Comparison of ENCODE assay signal across 14 cellular contexts in genomic region chr17:59803377-59803757, GRCh38.
DNase-seq lines count a peak whose midpoint lies in the region; ATAC-seq and TF ChIP-seq lines count a peak whose summit lies in the region.
"Had no signal": no experiment of that assay in that cellular context is flagged by ENCODE, and none has a peak within 500 bp of the region (broad histone marks: within the 10 kb centered on the region; RNA-seq: fewer than 3 reads in every experiment).

No MANE protein-coding gene starts in this region.

- H3K4me2 ChIP-seq in OCI-LY1 (ENCODE audit: low read length) (no peak overlapping the region), smooth muscle cell (peak overlapping the region; percentile 45)

- H3K27me3 ChIP-seq in OCI-LY1 (ENCODE audit: insufficient read depth, low read length) (no peaks in the 10 kb centered on the region), smooth muscle cell (ENCODE audit: low read depth) (no peaks in the 10 kb centered on the region)

- no peaks in the 10 kb centered on the region for H3K36me3 ChIP-seq in OCI-LY1 (ENCODE audit: insufficient read depth, low read length)
- H3K36me3 ChIP-seq in smooth muscle cell (ENCODE audit: low read depth), result no peaks in the 10 kb centered on the region
- H3K36me3 ChIP-seq: left ventricle myocardium inferior had no signal

- H3K79me2 ChIP-seq in OCI-LY1 (ENCODE audit: insufficient read depth, low read length), result no peaks in the 10 kb centered on the region
- peaks cover 48% of the 10 kb centered on the region for H3K79me2 ChIP-seq in smooth muscle cell (ENCODE audit: low read depth)

- CTCF ChIA-PET in activated CD4-positive, alpha-beta memory T cell treated with anti-CD3 and anti-CD28 coated beads for 36 hours (lab: Charles Lee), result no interaction called here
- CTCF ChIA-PET in activated CD4-positive, alpha-beta memory T cell treated with anti-CD3 and anti-CD28 coated beads, Interleukin-2, amount 10 ng/mL, durations not matched to agents 7 days and 5 days (lab: Charles Lee), result interaction anchor here (1.0 kb wide), 1 partner anchor 19 kb away, joined by 3 read pairs; no protein-coding TSS in a partner anchor
- CTCF ChIA-PET in T-cell (lab: Charles Lee), result interaction anchor here in 1 of 2 donors (0.6 kb wide), 1 partner anchor 911 kb away, joined by 3 read pairs; no protein-coding TSS in a partner anchor

- WGBS in smooth muscle cell (ENCODE audit: low lambda C conversion rate), result 44% methylated on average over 2 of the region's 2 CpGs

- H2AFZ ChIP-seq in OCI-LY1 (ENCODE audit: low read length) (no peak overlapping the region), smooth muscle cell (ENCODE audit: low read depth) (no peak overlapping the region)

- peaks cover 14% of the 10 kb centered on the region for H3K4me1 Mint-ChIP-seq in activated CD4-positive, alpha-beta memory T cell treated with anti-CD3 and anti-CD28 coated beads for 36 hours (ENCODE audit: low read depth)
- H3K4me1 Mint-ChIP-seq in activated CD4-positive, alpha-beta memory T cell treated with anti-CD3 and anti-CD28 coated beads, Interleukin-2, amount 10 ng/mL, durations not matched to agents 7 days and 5 days, result peaks cover 25% of the 10 kb centered on the region
- peaks cover 0 to 9% (median 9%) of the 10 kb centered on the region in 3 donors for H3K4me1 Mint-ChIP-seq in T-cell
- H3K4me1 Mint-ChIP-seq: neural crest cell had no signal

- ATAC-seq in T-cell (replicated peaks in 1 of 4) (no peak), GM21360 (IDR thresholded peaks at IDR 0.05; ENCODE audit: unreplicated experiment) (no peak)

- H3K9ac ChIP-seq in OCI-LY1 (ENCODE audit: low read length) (no peak overlapping the region; the same call in 1 of the 2 replicates), smooth muscle cell (ENCODE audit: low read depth) (peak overlapping the region; percentile 11)

- no peak overlapping the region for H3K4me3 Mint-ChIP-seq in activated CD4-positive, alpha-beta memory T cell treated with anti-CD3 and anti-CD28 coated beads for 36 hours
- H3K4me3 Mint-ChIP-seq in activated CD4-positive, alpha-beta memory T cell treated with anti-CD3 and anti-CD28 coated beads, Interleukin-2, amount 10 ng/mL, durations not matched to agents 7 days and 5 days, result no peak overlapping the region
- H3K4me3 Mint-ChIP-seq in T-cell, result no peak overlapping the region
- H3K4me3 Mint-ChIP-seq: neural crest cell had no signal

- H3F3A ChIP-seq in OCI-LY1 (ENCODE audit: insufficient read depth, low read length) (peaks cover 5% of the 10 kb centered on the region; the same call in 1 of the 2 replicates), smooth muscle cell (ENCODE audit: low read depth) (peaks cover 16% of the 10 kb centered on the region)

- H3K4me3 ChIP-seq in OCI-LY1 (ENCODE audit: low read depth, low read length, poor library complexity, severe bottlenecking) (no peak overlapping the region), smooth muscle cell (no peak overlapping the region)
- H3K4me3 ChIP-seq: left ventricle myocardium inferior had no signal

- H3K4me1 ChIP-seq in OCI-LY1 (ENCODE audit: insufficient read depth, low read length, severe bottlenecking) (peaks cover 20% of the 10 kb centered on the region), smooth muscle cell (ENCODE audit: low read depth) (peaks cover 30% of the 10 kb centered on the region)
- H3K4me1 ChIP-seq: left ventricle myocardium inferior had no signal

- peaks cover 11% of the 10 kb centered on the region for H3K36me3 Mint-ChIP-seq in activated CD4-positive, alpha-beta memory T cell treated with anti-CD3 and anti-CD28 coated beads for 36 hours
- peaks cover 13% of the 10 kb centered on the region for H3K36me3 Mint-ChIP-seq in activated CD4-positive, alpha-beta memory T cell treated with anti-CD3 and anti-CD28 coated beads, Interleukin-2, amount 10 ng/mL, durations not matched to agents 7 days and 5 days (ENCODE audit: low read depth)
- H3K36me3 Mint-ChIP-seq in T-cell, result peaks cover 4% of the 10 kb centered on the region

- H4K20me1 ChIP-seq in OCI-LY1 (ENCODE audit: insufficient read depth, low read length), result no peaks in the 10 kb centered on the region
- H4K20me1 ChIP-seq in smooth muscle cell (ENCODE audit: low read depth), result no peaks in the 10 kb centered on the region

- DNase-seq in activated CD4-positive, alpha-beta memory T cell treated with anti-CD3 and anti-CD28 coated beads for 36 hours, result no peak
- no peak for DNase-seq in activated CD4-positive, alpha-beta memory T cell treated with anti-CD3 and anti-CD28 coated beads, Interleukin-2, amount 10 ng/mL, durations not matched to agents 7 days and 5 days
- DNase-seq in fibroblast of gingiva (ENCODE audit: low read depth) (peak; percentile 24), smooth muscle cell (lab: John Stamatoyannopoulos, UW; ENCODE audit: unreplicated experiment) (no peak), T-cell (no peak), NCI-H345 treated with DMSO at 0.1 percent for 48 hours (lab: John Stamatoyannopoulos, UW; ENCODE audit: unreplicated experiment) (no peak)
- DNase-seq: H7, left ventricle myocardium inferior, NCI-H2081, NCI-H82 had no signal

- intact Hi-C loops in activated CD4-positive, alpha-beta memory T cell treated with anti-CD3 and anti-CD28 coated beads for 36 hours (cut with micrococcal nuclease), result no loop called here

- H3K9me3 Mint-ChIP-seq in activated CD4-positive, alpha-beta memory T cell treated with anti-CD3 and anti-CD28 coated beads for 36 hours, result no peaks in the 10 kb centered on the region
- H3K9me3 Mint-ChIP-seq in activated CD4-positive, alpha-beta memory T cell treated with anti-CD3 and anti-CD28 coated beads, Interleukin-2, amount 10 ng/mL, durations not matched to agents 7 days and 5 days, result no peaks in the 10 kb centered on the region
- no peaks in the 10 kb centered on the region for H3K9me3 Mint-ChIP-seq in T-cell
- H3K9me3 Mint-ChIP-seq: neural crest cell had no signal

- H3K27ac Mint-ChIP-seq in activated CD4-positive, alpha-beta memory T cell treated with anti-CD3 and anti-CD28 coated beads for 36 hours, result peak overlapping the region; percentile 18
- no peak overlapping the region for H3K27ac Mint-ChIP-seq in activated CD4-positive, alpha-beta memory T cell treated with anti-CD3 and anti-CD28 coated beads, Interleukin-2, amount 10 ng/mL, durations not matched to agents 7 days and 5 days
- H3K27ac Mint-ChIP-seq in T-cell, result no peak overlapping the region

- H3K27ac ChIP-seq in OCI-LY1 (ENCODE audit: low read depth, low read length, poor library complexity, severe bottlenecking) (peak overlapping the region; percentile 33), smooth muscle cell (ENCODE audit: low read depth) (peak overlapping the region; percentile 90)
- H3K27ac ChIP-seq: left ventricle myocardium inferior, VCaP had no signal

- POLR2A ChIA-PET in activated CD4-positive, alpha-beta memory T cell treated with anti-CD3 and anti-CD28 coated beads for 36 hours (lab: Charles Lee), result no interaction called here
- POLR2A ChIA-PET in activated CD4-positive, alpha-beta memory T cell treated with anti-CD3 and anti-CD28 coated beads, Interleukin-2, amount 10 ng/mL, durations not matched to agents 7 days and 5 days (lab: Charles Lee), result interaction anchor here (2.1 kb wide), 1 partner anchor 25 kb away, joined by 6 read pairs; no protein-coding TSS in a partner anchor
- POLR2A ChIA-PET in T-cell (lab: Charles Lee), result interaction anchor here in 1 of 2 donors (0.6 kb wide), 1 partner anchor 18 kb away, joined by 6 read pairs; no protein-coding TSS in a partner anchor

- H3K9me3 ChIP-seq in OCI-LY1 (ENCODE audit: low read length) (no peaks in the 10 kb centered on the region), smooth muscle cell (replicated peaks; ENCODE audit: low read depth) (no peaks in the 10 kb centered on the region)
- H3K9me3 ChIP-seq: left ventricle myocardium inferior had no signal

- no peaks in the 10 kb centered on the region for H3K9me2 ChIP-seq in OCI-LY1 (ENCODE audit: low read depth, low read length)

- TF ChIP-seq CTCF in OCI-LY1 (IDR thresholded peaks at IDR 0.05; ENCODE audit: low read length) (no peak), smooth muscle cell (IDR thresholded peaks at IDR 0.05; ENCODE audit: borderline replicate concordance, insufficient read depth, poor library complexity, severe bottlenecking) (no peak)

- no peaks in the 10 kb centered on the region for H3K27me3 Mint-ChIP-seq in activated CD4-positive, alpha-beta memory T cell treated with anti-CD3 and anti-CD28 coated beads for 36 hours
- no peaks in the 10 kb centered on the region for H3K27me3 Mint-ChIP-seq in activated CD4-positive, alpha-beta memory T cell treated with anti-CD3 and anti-CD28 coated beads, Interleukin-2, amount 10 ng/mL, durations not matched to agents 7 days and 5 days
- H3K27me3 Mint-ChIP-seq in T-cell, result no peaks in the 10 kb centered on the region
